Comparison of ENCODE assay signal across 8 cellular contexts in genomic region chr9:135499326-135500070, GRCh38. TPM values are rescaled to one million over a fixed set of nuclear protein-coding genes. Genes with fewer than 3 reads are reported as not detected.
A peak's percentile ranks its signal among the peaks of the same experiment; 100 is the strongest.
DNase-seq lines count a peak whose midpoint lies in the region; ATAC-seq and TF ChIP-seq lines count a peak whose summit lies in the region.

No MANE protein-coding gene starts in this region.

- no peaks in the 10 kb centered on the region for H3K9me3 Mint-ChIP-seq in activated CD4-positive, alpha-beta T cell treated with anti-CD3 and anti-CD28 coated beads, Interleukin-2, amount 10 ng/mL, durations not matched to agents 7 days and 5 days

- no peak for TF ChIP-seq CTCF in GM10266 (IDR thresholded peaks at IDR 0.05; ENCODE audit: control insufficient read depth, insufficient read depth, low read depth, missing control alignments)

- CTCF ChIA-PET in activated CD4-positive, alpha-beta T cell treated with anti-CD3 and anti-CD28 coated beads, Interleukin-2, amount 10 ng/mL, durations not matched to agents 7 days and 5 days (lab: Charles Lee) = interaction anchor here (0.6 to 1.1 kb wide), 4 partner anchors 9 to 496 kb away, joined by 3 read pairs; no protein-coding TSS in a partner anchor

- POLR2A ChIA-PET in activated CD4-positive, alpha-beta T cell treated with anti-CD3 and anti-CD28 coated beads, Interleukin-2, amount 10 ng/mL, durations not matched to agents 7 days and 5 days (lab: Charles Lee) = no interaction called here

- peaks cover 15% of the 10 kb centered on the region for H3K36me3 Mint-ChIP-seq in activated CD4-positive, alpha-beta T cell treated with anti-CD3 and anti-CD28 coated beads, Interleukin-2, amount 10 ng/mL, durations not matched to agents 7 days and 5 days (ENCODE audit: low read depth)

- peak; percentile 87 for DNase-seq in GM10266 (ENCODE audit: extremely low spot score)
- peak; percentile 83 for DNase-seq in NCI-H460 (ENCODE audit: extremely low read depth, low read depth)
- peak; percentile 90 for DNase-seq in activated CD4-positive, alpha-beta T cell treated with anti-CD3 and anti-CD28 coated beads, Interleukin-2, amount 10 ng/mL, durations not matched to agents 7 days and 5 days
- DNase-seq in dedifferentiated amniotic fluid mesenchymal stem cell (ENCODE audit: extremely low spot score) = peak; percentile 84
- DNase-seq in left lobe of liver (ENCODE audit: low spot score) = peak; percentile 96
- peak; percentile 83 to 90 (median 84) for DNase-seq in stimulated activated CD4-positive, alpha-beta T cell treated with anti-CD3 and anti-CD28 coated beads, Interleukin-1b, Interleukin-23, amount 100 ng/mL, for 24 hours (ENCODE audit: low read depth in 4 of 4, low spot score in 1 of 4)
- DNase-seq in OCI-M2 (lab: John Stamatoyannopoulos, UW; ENCODE audit: unreplicated experiment) = no peak

- peaks cover 19% of the 10 kb centered on the region for H3K4me1 Mint-ChIP-seq in activated CD4-positive, alpha-beta T cell treated with anti-CD3 and anti-CD28 coated beads, Interleukin-2, amount 10 ng/mL, durations not matched to agents 7 days and 5 days

- ATAC-seq in HG03135 (IDR thresholded peaks at IDR 0.05; ENCODE audit: unreplicated experiment) (peak; percentile 39), left lobe of liver (peak; percentile 79)

- H3K27ac Mint-ChIP-seq in activated CD4-positive, alpha-beta T cell treated with anti-CD3 and anti-CD28 coated beads, Interleukin-2, amount 10 ng/mL, durations not matched to agents 7 days and 5 days = peak overlapping the region; percentile 57

- H3K4me3 Mint-ChIP-seq in activated CD4-positive, alpha-beta T cell treated with anti-CD3 and anti-CD28 coated beads, Interleukin-2, amount 10 ng/mL, durations not matched to agents 7 days and 5 days = peak overlapping the region; percentile 91

- H3K27me3 Mint-ChIP-seq in activated CD4-positive, alpha-beta T cell treated with anti-CD3 and anti-CD28 coated beads, Interleukin-2, amount 10 ng/mL, durations not matched to agents 7 days and 5 days = no peaks in the 10 kb centered on the region

RNA-seq across cellular contexts. Expression of gene MRPS2, which starts 1.0 kb away (rescaled TPM):
- 170 and 184 TPM in 2 replicates for total RNA-seq in NCI-H460 (2014; rRNA removed; shearing (Covaris generic))
- polyA plus RNA-seq in NCI-H460 (2014; cell fraction: nucleus; rRNA removed) = 113 and 131 TPM in 2 replicates
- total RNA-seq in activated CD4-positive, alpha-beta T cell treated with anti-CD3 and anti-CD28 coated beads, Interleukin-2, amount 10 ng/mL, durations not matched to agents 7 days and 5 days = 10 to 100 TPM; 28.0 to 31.2 TPM
- total RNA-seq in left lobe of liver = 30.7 TPM

RNA-seq across cellular contexts. Expression of gene PPP1R26, which starts 19.9 kb away (rescaled TPM):
- 37.3 and 39.3 TPM in 2 replicates for total RNA-seq in NCI-H460 (2014; rRNA removed; shearing (Covaris generic))
- polyA plus RNA-seq in NCI-H460 (2014; cell fraction: nucleus; rRNA removed) = 42.6 and 55.0 TPM in 2 replicates
- under 1 TPM; 0.52 to 0.67 TPM for total RNA-seq in activated CD4-positive, alpha-beta T cell treated with anti-CD3 and anti-CD28 coated beads, Interleukin-2, amount 10 ng/mL, durations not matched to agents 7 days and 5 days
- total RNA-seq in left lobe of liver = 7.4 TPM

RNA-seq across cellular contexts. Expression of gene LCN1, which starts 21.7 kb away (rescaled TPM):
- 25.8 and 30.3 TPM in 2 replicates for total RNA-seq in NCI-H460 (2014; rRNA removed; shearing (Covaris generic))
- polyA plus RNA-seq in NCI-H460 (2014; cell fraction: nucleus; rRNA removed) = 22.3 and 31.0 TPM in 2 replicates
- not detected for total RNA-seq in activated CD4-positive, alpha-beta T cell treated with anti-CD3 and anti-CD28 coated beads, Interleukin-2, amount 10 ng/mL, durations not matched to agents 7 days and 5 days
- total RNA-seq in left lobe of liver = not detected

RNA-seq across cellular contexts. Expression of gene OBP2A, which starts 46.4 kb away (rescaled TPM):
- total RNA-seq in NCI-H460 (2014; rRNA removed; shearing (Covaris generic)) = not detected in 2 replicates
- polyA plus RNA-seq in NCI-H460 (2014; cell fraction: nucleus; rRNA removed) = not detected in 2 replicates
- not detected for total RNA-seq in activated CD4-positive, alpha-beta T cell treated with anti-CD3 and anti-CD28 coated beads, Interleukin-2, amount 10 ng/mL, durations not matched to agents 7 days and 5 days
- total RNA-seq in left lobe of liver = not detected

Comparison
In these comparisons a context has a peak if more than half of its experiments do, and no peak if none do; other contexts are left out.
1. RNA of gene LCN1, which starts 21.7 kb away (total RNA-seq): 25.8 to 30.3 TPM in NCI-H460; not detected in activated CD4-positive, alpha-beta T cell treated with anti-CD3 and anti-CD28 coated beads, Interleukin-2, amount 10 ng/mL, durations not matched to agents 7 days and 5 days and not detected in left lobe of liver (single experiment); every median in the first group is over 10 times any median in the second.